ENCODE assay signal across 24 cellular contexts in the genomic region with DNA sequence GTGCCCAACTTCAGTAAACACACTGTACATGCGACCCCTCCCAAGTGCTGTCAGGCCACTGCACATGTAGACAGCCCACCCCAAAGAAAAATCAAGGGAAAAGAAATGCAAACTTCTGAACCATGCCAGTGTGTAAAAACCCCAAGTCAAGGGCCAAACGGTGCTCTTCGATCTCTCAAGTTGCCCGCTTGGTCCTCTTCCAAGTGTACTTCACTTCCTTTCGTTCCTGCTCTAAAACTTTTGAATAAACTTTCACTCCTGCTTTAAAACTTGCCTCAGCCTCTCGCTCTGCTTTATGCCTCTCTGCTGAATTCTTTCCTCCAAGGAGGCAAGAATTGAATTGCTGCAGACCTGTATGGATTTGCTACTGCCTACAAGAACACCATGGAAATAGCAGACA.
A peak's percentile ranks its signal among the peaks of the same experiment; 100 is the strongest.
DNase-seq lines count a peak whose midpoint lies in the region; ATAC-seq, FAIRE-seq and TF ChIP-seq lines count a peak whose summit lies in the region.
"Had no signal": no experiment of that assay in that cellular context is flagged by ENCODE, and none has a peak within 500 bp of the region (broad histone marks: within the 10 kb centered on the region; RNA-seq: fewer than 3 reads in every experiment).

No MANE protein-coding gene starts in this region.

- no peaks in the 10 kb centered on the region for H3K4me1 ChIP-seq in breast epithelium
- peaks cover 8% of the 10 kb centered on the region for H3K4me1 ChIP-seq in lower lobe of right lung
- H3K4me1 ChIP-seq in skeletal muscle satellite cell (ENCODE audit: control insufficient read depth, insufficient read depth, low read length) = peaks cover 17% of the 10 kb centered on the region
- H3K4me1 ChIP-seq in pancreas = no peaks in the 10 kb centered on the region
- H3K4me1 ChIP-seq: Peyer's patch, SJSA1 had no signal

- peak overlapping the region; percentile 17 for H3K4me2 ChIP-seq in skeletal muscle satellite cell (ENCODE audit: low read length)

- CTCF ChIA-PET in MCF 10A (lab: Yijun Ruan, JAX) = interaction anchor here (0.7 to 0.8 kb wide), 2 partner anchors 16 to 180 kb away, joined by 3 read pairs; no protein-coding TSS in a partner anchor

- TF ChIP-seq POLR2A in breast epithelium (IDR thresholded peaks at IDR 0.05) = no peak

- no peak for FAIRE-seq in pancreas (lab: Jason Lieb, UNC)
- FAIRE-seq: HTR-8/SVneo had no signal

- H3K27me3 Mint-ChIP-seq in MCF 10A (ENCODE audit: insufficient read depth, unreplicated experiment) = no peaks in the 10 kb centered on the region

- no peaks in the 10 kb centered on the region for H3K9me3 Mint-ChIP-seq in MCF 10A (ENCODE audit: unreplicated experiment)
- H3K9me3 Mint-ChIP-seq: CD8-positive, alpha-beta T cell had no signal

- H3K27me3 ChIP-seq in breast epithelium (no peaks in the 10 kb centered on the region), lower lobe of right lung (ENCODE audit: low read depth) (no peaks in the 10 kb centered on the region), skeletal muscle satellite cell (ENCODE audit: control insufficient read depth, insufficient read depth, low read length) (no peaks in the 10 kb centered on the region), pancreas (no peaks in the 10 kb centered on the region)
- H3K27me3 ChIP-seq: Peyer's patch had no signal

- H3K9me3 ChIP-seq in breast epithelium = no peaks in the 10 kb centered on the region
- no peaks in the 10 kb centered on the region for H3K9me3 ChIP-seq in lower lobe of right lung
- H3K9me3 ChIP-seq in skeletal muscle satellite cell (replicated peaks; ENCODE audit: low read length) = no peaks in the 10 kb centered on the region
- no peaks in the 10 kb centered on the region for H3K9me3 ChIP-seq in pancreas
- H3K9me3 ChIP-seq: Peyer's patch, SJSA1 had no signal

- peak in 1 of 2 donors; percentile 40 for ATAC-seq in lower lobe of right lung
- no peak for ATAC-seq in GM21825 (IDR thresholded peaks at IDR 0.05; ENCODE audit: unreplicated experiment)
- no peak for ATAC-seq in pancreas
- ATAC-seq: CD8-positive, alpha-beta T cell had no signal

- peak overlapping the region; percentile 55 to 56 for H3K27ac ChIP-seq in breast epithelium
- H3K27ac ChIP-seq in lower lobe of right lung = peak overlapping the region; percentile 7
- no peak overlapping the region for H3K27ac ChIP-seq in pancreas
- H3K27ac ChIP-seq: Peyer's patch, SJSA1 had no signal

- H3K4me3 Mint-ChIP-seq in MCF 10A (ENCODE audit: unreplicated experiment) = no peak overlapping the region
- H3K4me3 Mint-ChIP-seq: CD8-positive, alpha-beta T cell had no signal

- no peaks in the 10 kb centered on the region for H3K36me3 ChIP-seq in breast epithelium
- no peaks in the 10 kb centered on the region for H3K36me3 ChIP-seq in lower lobe of right lung
- no peaks in the 10 kb centered on the region for H3K36me3 ChIP-seq in skeletal muscle satellite cell (ENCODE audit: insufficient read depth, low read length)
- H3K36me3 ChIP-seq in pancreas = no peaks in the 10 kb centered on the region
- H3K36me3 ChIP-seq: Peyer's patch, SJSA1 had no signal

- H3K4me3 ChIP-seq in breast epithelium (no peak overlapping the region), lower lobe of right lung (no peak overlapping the region), skeletal muscle satellite cell (ENCODE audit: low read length) (no peak overlapping the region), pancreas (no peak overlapping the region)
- H3K4me3 ChIP-seq: Peyer's patch, SJSA1 had no signal

- H3K36me3 Mint-ChIP-seq in MCF 10A (ENCODE audit: insufficient read depth, unreplicated experiment) = no peaks in the 10 kb centered on the region
- H3K36me3 Mint-ChIP-seq: CD8-positive, alpha-beta T cell had no signal

- no peaks in the 10 kb centered on the region for H3K4me1 Mint-ChIP-seq in MCF 10A (ENCODE audit: insufficient read depth, unreplicated experiment)

- peak overlapping the region; percentile 52 for H3K9ac ChIP-seq in skeletal muscle satellite cell (ENCODE audit: low read depth, low read length)

- no peak for DNase-seq in breast epithelium (ENCODE audit: low spot score in 2 of 2)
- DNase-seq in MCF 10A (ENCODE audit: unreplicated experiment) = no peak
- no peak for DNase-seq in lower lobe of right lung
- DNase-seq in AML-193 (lab: John Stamatoyannopoulos, UW) = no peak
- DNase-seq in HCEC 1CT = no peak
- no peak for DNase-seq in pancreas
- DNase-seq: 8988T; C1 segment of cervical spinal cord; Calu3; CD8-positive, alpha-beta T cell; GDM1; GOT3; KG1; NCI-H1105; NCI-H146; NCI-H2029; NCI-H2171; NCI-H345; NCI-H526; Peyer's patch had no signal

- no peak overlapping the region for H3K27ac Mint-ChIP-seq in MCF 10A (ENCODE audit: low read depth, unreplicated experiment)
- H3K27ac Mint-ChIP-seq: CD8-positive, alpha-beta T cell had no signal

- intact Hi-C loops in breast epithelium (cut with DNase I; ENCODE audit: low total_unique reads) (no loop called here), MCF 10A (cut with micrococcal nuclease) (no loop called here), lower lobe of right lung (cut with DNase I) (no loop called here), pancreas (cut with DNase I) (no loop called here)

- TF ChIP-seq CTCF in breast epithelium (IDR thresholded peaks at IDR 0.05) (no peak), MCF 10A (IDR thresholded peaks at IDR 0.05; ENCODE audit: unreplicated experiment) (no peak), lower lobe of right lung (IDR thresholded peaks at IDR 0.05) (no peak), pancreas (IDR thresholded peaks at IDR 0.05) (no peak)

- POLR2A ChIA-PET in MCF 10A (lab: Yijun Ruan, JAX) = no interaction called here

- 90% methylated on average over 6 of the region's 6 CpGs for WGBS in pancreas, 2 donors

- no TSS peak for BruUV-seq in MCF 10A (replicated peaks; lab: Mats Ljungman, UMichigan)

Comparison
In these comparisons a context has a peak if more than half of its experiments do, and no peak if none do; other contexts are left out.
1. H3K27ac ChIP-seq: peak in breast epithelium (2 of 2) and lower lobe of right lung (single experiment); none in pancreas (0 of 4).